In the genomic region with DNA sequence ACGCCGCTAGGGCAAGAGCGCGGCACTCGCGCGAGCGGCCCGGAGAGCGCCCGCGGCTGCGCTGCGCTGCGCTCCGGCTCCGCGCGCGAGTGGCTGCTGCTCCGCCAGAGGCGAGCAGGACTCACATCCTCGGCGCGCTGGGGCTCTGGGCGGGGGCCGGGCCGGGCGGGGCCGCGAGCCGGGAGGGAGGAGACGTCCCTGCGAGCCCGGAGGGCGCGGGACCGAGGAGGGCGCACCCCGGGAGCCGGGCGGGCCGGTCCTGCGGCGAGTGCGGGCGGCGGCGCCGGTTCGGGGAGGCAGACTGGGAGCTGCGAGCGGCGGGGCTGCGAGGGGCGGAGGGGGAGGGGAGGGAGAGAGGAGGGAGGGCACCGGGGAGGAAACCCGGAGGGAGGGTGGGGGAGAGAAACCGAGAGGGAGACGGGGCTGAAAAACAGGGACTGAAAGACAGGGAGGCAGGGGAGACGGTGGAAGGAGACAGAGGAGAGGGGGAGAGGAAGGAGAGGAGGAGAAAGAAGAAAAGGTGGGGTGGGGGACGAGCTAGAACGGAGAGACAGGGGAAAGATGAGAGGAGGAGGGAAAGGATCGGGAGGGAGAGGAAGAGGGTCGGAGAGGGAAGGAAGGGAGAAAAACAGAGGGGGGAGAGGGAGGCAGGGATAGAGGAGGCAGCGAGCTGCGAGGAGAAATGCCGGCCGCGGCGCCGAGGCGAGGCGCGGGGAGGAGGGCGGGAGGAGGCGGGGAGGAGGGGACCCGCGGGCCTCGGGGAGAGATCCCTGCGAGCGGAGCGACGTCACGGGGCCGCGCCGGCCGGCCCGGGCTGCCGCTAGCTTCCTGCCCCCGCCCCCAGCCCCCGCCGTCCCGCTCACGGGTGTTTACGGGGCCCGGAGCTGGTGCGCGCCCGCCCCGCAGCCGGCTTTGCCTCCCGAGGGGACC, we compare ENCODE assay signal across 8 cellular contexts. TPM values are rescaled to one million over a fixed set of nuclear protein-coding genes. Genes with fewer than 3 reads are reported as not detected.
DNase-seq lines count a peak whose midpoint lies in the region; ATAC-seq and TF ChIP-seq lines count a peak whose summit lies in the region.

A gene (minus strand): TSS at position 684 of the 930 bp plus-strand sequence. CDS start 831 bp downstream, outside the sequence.

- peaks cover 10 to 23% (median 14%) of the 10 kb centered on the region in 3 donors for H3K4me1 Mint-ChIP-seq in CD8-positive, alpha-beta memory T cell

- CTCF ChIA-PET in CD8-positive, alpha-beta memory T cell (lab: Charles Lee): interaction anchor here (1.0 to 1.9 kb wide), 3 partner anchors 22 to 273 kb away, joined by 3 to 7 read pairs (median 4); a partner anchor contains a TSS

- peaks cover 33% of the 10 kb centered on the region for H3K27me3 ChIP-seq in CD8-positive, alpha-beta memory T cell (ENCODE audit: insufficient read depth, low read length, poor library complexity, severe bottlenecking)
- H3K27me3 ChIP-seq in dorsolateral prefrontal cortex (peaks cover 0 to 3% (median 0%) of the 10 kb centered on the region in 45 donors), left lung (peaks cover 36 to 96% of the 10 kb centered on the region in 2 donors)

- H3K36me3 Mint-ChIP-seq in CD8-positive, alpha-beta memory T cell: peaks cover 0 to 2% (median 2%) of the 10 kb centered on the region in 3 donors

- TF ChIP-seq CTCF in dorsolateral prefrontal cortex (IDR thresholded peaks at IDR 0.05 in 54 of 56, conservative IDR thresholded peaks at IDR 0.05 in 2 of 56; ENCODE audit: low read depth in 1 of 56, partially characterized antibody in 56 of 56): peak in 2 of 56 donors; percentile 14 to 19
- TF ChIP-seq CTCF in left lung (IDR thresholded peaks at IDR 0.05): no peak

- peaks cover 20 to 39% of the 10 kb centered on the region in 2 donors for H3K27me3 Mint-ChIP-seq in CD8-positive, alpha-beta memory T cell

- H3K9me3 ChIP-seq in CD8-positive, alpha-beta memory T cell (ENCODE audit: low read length): no peaks in the 10 kb centered on the region
- no peaks in the 10 kb centered on the region for H3K9me3 ChIP-seq in left lung

- intact Hi-C loops in dorsolateral prefrontal cortex (cut with DNase I) (loop anchor here in 1 of 2 donors (5.0 kb wide), 2 partner anchors 38 to 53 kb away; no protein-coding TSS in a partner anchor), left lung (cut with DNase I) (loop anchor here in 1 of 2 donors (10.0 kb wide), 1 partner anchor 111 kb away; no protein-coding TSS in a partner anchor)

- POLR2A ChIA-PET in CD8-positive, alpha-beta memory T cell (lab: Charles Lee): interaction anchor here (0.6 to 1.7 kb wide), 3 partner anchors 20 to 301 kb away, joined by 3 to 12 read pairs (median 4); a partner anchor contains a TSS

- H3K9me3 Mint-ChIP-seq in CD8-positive, alpha-beta memory T cell: no peaks in the 10 kb centered on the region

- H3K36me3 ChIP-seq in CD8-positive, alpha-beta memory T cell (ENCODE audit: insufficient read depth, low read length): no peaks in the 10 kb centered on the region
- H3K36me3 ChIP-seq in left lung: no peaks in the 10 kb centered on the region

- H3K27ac Mint-ChIP-seq in CD8-positive, alpha-beta memory T cell: peak within 1 kb of the TSS in 7 of 8 donors; percentile 42 to 92 (median 72)

- H3K27ac ChIP-seq in CD8-positive, alpha-beta memory T cell (ENCODE audit: low read depth, low read length): peak within 1 kb of the TSS; percentile 51
- H3K27ac ChIP-seq in dorsolateral prefrontal cortex: peak within 1 kb of the TSS; percentile 92 to 100 (median 99)
- H3K27ac ChIP-seq in left lung: peak within 1 kb of the TSS; percentile 26 to 53

- peak within 1 kb of the TSS; percentile 67 for H3K4me3 ChIP-seq in CD8-positive, alpha-beta memory T cell (ENCODE audit: low read length)
- H3K4me3 ChIP-seq in dorsolateral prefrontal cortex (peak within 1 kb of the TSS; percentile 64 to 97 (median 89)), left lung (peak within 1 kb of the TSS; percentile 35 to 40)

- peaks cover 16% of the 10 kb centered on the region for H3K4me1 ChIP-seq in CD8-positive, alpha-beta memory T cell (ENCODE audit: insufficient read depth, low read length)
- H3K4me1 ChIP-seq in left lung: peaks cover 6 to 15% of the 10 kb centered on the region in 2 donors

- peak; percentile 30 to 77 (median 49) for DNase-seq in CD8-positive, alpha-beta memory T cell
- peak; percentile 28 for DNase-seq in NCI-H1092 (lab: John Stamatoyannopoulos, UW)
- DNase-seq in activated CD4-positive, alpha-beta T cell treated with anti-CD3 and anti-CD28 coated beads, Interleukin-2, amount 50 U/mL, for 4 hours: peak; percentile 47 to 54
- DNase-seq in dorsolateral prefrontal cortex: peak; percentile 52 to 93 (median 86)
- DNase-seq in left lung: peak; percentile 40 to 84
- DNase-seq in stimulated activated CD4-positive, alpha-beta T cell treated with anti-CD3 and anti-CD28 coated beads, Interleukin-2, amount 100 ng/mL, for 24 hours: peak; percentile 54 to 62
- no peak for DNase-seq in UCSD-AML1 (lab: John Stamatoyannopoulos, UW; ENCODE audit: unreplicated experiment)

- peak; percentile 75 for ATAC-seq in left lung
- no peak for ATAC-seq in GM21423 (IDR thresholded peaks at IDR 0.05; ENCODE audit: unreplicated experiment)

- peak within 1 kb of the TSS; percentile 84 to 98 (median 90) for H3K4me3 Mint-ChIP-seq in CD8-positive, alpha-beta memory T cell

RNA-seq across cellular contexts. Expression of the gene that starts here (rescaled TPM):
- total RNA-seq in CD8-positive, alpha-beta memory T cell: 1 to 10 TPM; 2.8 TPM
- polyA plus RNA-seq in CD8-positive, alpha-beta memory T cell: 1.7 TPM
- 100 to 1,000 TPM; 248 to 798 (median 441) TPM for total RNA-seq in dorsolateral prefrontal cortex
- 10 to 100 TPM; 17.9 to 42.2 TPM for total RNA-seq in left lung

Comparison
In these comparisons a context has a peak if more than half of its experiments do, and no peak if none do; other contexts are left out.
1. RNA of the gene that starts here (total RNA-seq): 248 to 798 TPM in dorsolateral prefrontal cortex; 17.9 to 42.2 TPM in left lung and 2.8 TPM in CD8-positive, alpha-beta memory T cell; every median in the first group is over 4 times any median in the second.
2. H3K27ac ChIP-seq: peak in every context shown above with its lines; median percentile 99 in dorsolateral prefrontal cortex; 51 in CD8-positive, alpha-beta memory T cell; 40 in left lung.
3. H3K4me3 ChIP-seq: peak in every context shown above with its lines; median percentile 89 in dorsolateral prefrontal cortex; 67 in CD8-positive, alpha-beta memory T cell; 38 in left lung.